8 cellular contexts compared by ENCODE assay signal in genomic region chr2:226795281-226796011, GRCh38. TPM values are rescaled to one million over a fixed set of nuclear protein-coding genes. Genes with fewer than 3 reads are reported as not detected.
DNase-seq lines count a peak whose midpoint lies in the region; ATAC-seq and TF ChIP-seq lines count a peak whose summit lies in the region.

No MANE protein-coding gene starts in this region.

- H3K4me2 ChIP-seq in skeletal muscle satellite cell (ENCODE audit: low read length) = peak overlapping the region; percentile 98

- no peaks in the 10 kb centered on the region for H3K36me3 ChIP-seq in GM06990 (ENCODE audit: control insufficient read depth, insufficient read depth, low read length)
- peaks cover 0 to 12% of the 10 kb centered on the region in 2 donors for H3K36me3 ChIP-seq in ascending aorta
- peaks cover 54% of the 10 kb centered on the region for H3K36me3 ChIP-seq in skeletal muscle satellite cell (ENCODE audit: insufficient read depth, low read length)

- peak overlapping the region; percentile 86 for H3K9ac ChIP-seq in skeletal muscle satellite cell (ENCODE audit: low read depth, low read length)

- intact Hi-C loops in ascending aorta (cut with DNase I) = loop anchor here (5.0 kb wide), 2 partner anchors 213 to 353 kb away; no protein-coding TSS in a partner anchor
- intact Hi-C loops in right cardiac atrium (cut with DNase I) = loop anchor here (5.0 to 10.0 kb wide), 9 partner anchors 51 to 581 kb away; no protein-coding TSS in a partner anchor

- ATAC-seq in right cardiac atrium (no peak), GM18870 (IDR thresholded peaks at IDR 0.05; ENCODE audit: unreplicated experiment) (no peak), GM18505 (IDR thresholded peaks at IDR 0.05; ENCODE audit: unreplicated experiment) (no peak), GM21423 (IDR thresholded peaks at IDR 0.05; ENCODE audit: unreplicated experiment) (no peak), HG03097 (IDR thresholded peaks at IDR 0.05; ENCODE audit: low FRiP score, unreplicated experiment) (no peak)

- DNase-seq in GM06990 (ENCODE audit: extremely low read depth, insufficient read length) = peak; percentile 14
- DNase-seq in ascending aorta (ENCODE audit: low spot score in 2 of 2) = no peak
- peak; percentile 23 to 68 (median 59) for DNase-seq in right cardiac atrium

- TF ChIP-seq CTCF in GM06990 (IDR thresholded peaks at IDR 0.05; ENCODE audit: insufficient read depth, low read length, poor library complexity, severe bottlenecking) (no peak), ascending aorta (IDR thresholded peaks at IDR 0.05) (peak in 2 of 3 experiments; percentile 6 to 24)

- peak overlapping the region; percentile 79 to 95 for H3K27ac ChIP-seq in ascending aorta
- peak overlapping the region; percentile 63 for H3K27ac ChIP-seq in right cardiac atrium (ENCODE audit: low read length)

- peaks cover 14 to 35% of the 10 kb centered on the region in 2 donors for H3K4me1 ChIP-seq in ascending aorta
- H3K4me1 ChIP-seq in right cardiac atrium (ENCODE audit: control insufficient read depth, insufficient read depth, low read length) = peaks cover 6% of the 10 kb centered on the region
- peaks cover 42% of the 10 kb centered on the region for H3K4me1 ChIP-seq in skeletal muscle satellite cell (ENCODE audit: control insufficient read depth, insufficient read depth, low read length)

- no peak overlapping the region for H3K4me3 ChIP-seq in GM06990 (replicated peaks; ENCODE audit: low read depth, low read length)
- peak overlapping the region; percentile 70 to 75 for H3K4me3 ChIP-seq in ascending aorta
- H3K4me3 ChIP-seq in right cardiac atrium (ENCODE audit: low read length) = peak overlapping the region; percentile 42
- peak overlapping the region; percentile 73 for H3K4me3 ChIP-seq in skeletal muscle satellite cell (ENCODE audit: low read length)

- TF ChIP-seq POLR2A in GM18505 (IDR thresholded peaks at IDR 0.05; ENCODE audit: borderline replicate concordance, extremely low read depth, insufficient read depth, insufficient read length) = no peak

- H3K9me3 ChIP-seq in ascending aorta = no peaks in the 10 kb centered on the region
- no peaks in the 10 kb centered on the region for H3K9me3 ChIP-seq in right cardiac atrium (ENCODE audit: control insufficient read depth, low read length)
- H3K9me3 ChIP-seq in skeletal muscle satellite cell (replicated peaks; ENCODE audit: low read length) = no peaks in the 10 kb centered on the region

- H3K27me3 ChIP-seq in GM06990 (replicated peaks; ENCODE audit: control insufficient read depth, insufficient read depth, low read length) (no peaks in the 10 kb centered on the region), ascending aorta (no peaks in the 10 kb centered on the region), right cardiac atrium (ENCODE audit: control insufficient read depth, insufficient read depth) (no peaks in the 10 kb centered on the region), skeletal muscle satellite cell (ENCODE audit: control insufficient read depth, insufficient read depth, low read length) (no peaks in the 10 kb centered on the region)

- WGBS in right cardiac atrium = 48% methylated on average over 26 of the region's 26 CpGs

RNA-seq across cellular contexts. Expression of gene IRS1, which starts 4.2 kb away (rescaled TPM):
- total RNA-seq in ascending aorta = 18.6 TPM
- total RNA-seq in right cardiac atrium = 10 to 100 TPM; 14.2 to 16.0 (median 15.0) TPM
- polyA plus RNA-seq in right cardiac atrium = 6.2 TPM
- 35.8 and 38.5 TPM in 2 replicates for total RNA-seq in skeletal muscle satellite cell (2012; rRNA removed)

RNA-seq across cellular contexts. Expression of gene RHBDD1, which starts 40.4 kb away (rescaled TPM):
- total RNA-seq in ascending aorta (3.7 TPM), right cardiac atrium (10 to 100 TPM; 40.4 to 47.3 (median 41.1) TPM)
- polyA plus RNA-seq in right cardiac atrium = 9.3 TPM
- total RNA-seq in skeletal muscle satellite cell (2012; rRNA removed) = 18.3 and 19.2 TPM in 2 replicates

Comparison
In these comparisons a context has a peak if more than half of its experiments do, and no peak if none do; other contexts are left out.
1. DNase-seq: peak in GM06990 (single experiment) and right cardiac atrium (3 of 3); none in ascending aorta (0 of 2).